In genomic region chr1:85576256-85576641, GRCh38 we compare ENCODE assay signal across 8 cellular contexts. TPM values are rescaled to one million over a fixed set of nuclear protein-coding genes. Genes with fewer than 3 reads are reported as not detected.
A peak's percentile ranks its signal among the peaks of the same experiment; 100 is the strongest.
DNase-seq lines count a peak whose midpoint lies in the region; ATAC-seq and FAIRE-seq lines count a peak whose summit lies in the region.

No MANE protein-coding gene starts in this region.

- H3K9me3 Mint-ChIP-seq in stimulated activated naive CD8-positive, alpha-beta T cell treated with anti-CD3 and anti-CD28 coated beads, Interleukin-15, Interleukin-2, amounts not matched to agents 100 ng/mL and 50 ng/mL, for 24 hours: no peaks in the 10 kb centered on the region

- H3K27me3 Mint-ChIP-seq in stimulated activated naive CD8-positive, alpha-beta T cell treated with anti-CD3 and anti-CD28 coated beads, Interleukin-15, Interleukin-2, amounts not matched to agents 100 ng/mL and 50 ng/mL, for 24 hours: peaks cover 69% of the 10 kb centered on the region

- DNase-seq in stimulated activated naive CD8-positive, alpha-beta T cell treated with anti-CD3 and anti-CD28 coated beads, Interleukin-15, Interleukin-2, amounts not matched to agents 100 U/mL and 50 U/mL, for 24 hours: no peak
- DNase-seq in caudate nucleus (lab: John Stamatoyannopoulos, UW): peak in 6 of 61 donors; percentile 12 to 32 (median 25)
- peak; percentile 51 for DNase-seq in mucosa of gallbladder (ENCODE audit: low spot score)
- no peak for DNase-seq in EL
- no peak for DNase-seq in GF-D8 (lab: John Stamatoyannopoulos, UW)
- DNase-seq in stimulated activated CD4-positive, alpha-beta T cell treated with anti-CD3 and anti-CD28 coated beads, Interleukin-2, amount 100 ng/mL, for 24 hours: no peak
- DNase-seq in GM19239 (ENCODE audit: insufficient read length, low spot score): no peak

- peak overlapping the region; percentile 84 for H3K27ac ChIP-seq in caudate nucleus (ENCODE audit: low read depth, low read length)

- ATAC-seq in stimulated activated naive CD8-positive, alpha-beta T cell treated with anti-CD3 and anti-CD28 coated beads, Interleukin-15, Interleukin-2, amounts not matched to agents 100 U/mL and 50 U/mL, for 24 hours: no peak

- no peak for FAIRE-seq in GM19239 (lab: Jason Lieb, UNC)

- H3K36me3 Mint-ChIP-seq in stimulated activated naive CD8-positive, alpha-beta T cell treated with anti-CD3 and anti-CD28 coated beads, Interleukin-15, Interleukin-2, amounts not matched to agents 100 ng/mL and 50 ng/mL, for 24 hours (ENCODE audit: low read depth): no peaks in the 10 kb centered on the region

- peaks cover 35% of the 10 kb centered on the region for H3K4me1 Mint-ChIP-seq in stimulated activated naive CD8-positive, alpha-beta T cell treated with anti-CD3 and anti-CD28 coated beads, Interleukin-15, Interleukin-2, amounts not matched to agents 100 ng/mL and 50 ng/mL, for 24 hours (ENCODE audit: low read depth)

- peak overlapping the region; percentile 71 for H3K4me3 Mint-ChIP-seq in stimulated activated naive CD8-positive, alpha-beta T cell treated with anti-CD3 and anti-CD28 coated beads, Interleukin-15, Interleukin-2, amounts not matched to agents 100 ng/mL and 50 ng/mL, for 24 hours

- H3K27ac Mint-ChIP-seq in stimulated activated naive CD8-positive, alpha-beta T cell treated with anti-CD3 and anti-CD28 coated beads, Interleukin-15, Interleukin-2, amounts not matched to agents 100 ng/mL and 50 ng/mL, for 24 hours: no peak overlapping the region

RNA-seq across cellular contexts. Expression of gene CCN1, which starts 4.3 kb away (rescaled TPM):
- total RNA-seq in mucosa of gallbladder: 369 TPM
